ENCODE assay signal across 16 cellular contexts in genomic region chr7:5713124-5713912, GRCh38.
DNase-seq lines count a peak whose midpoint lies in the region; ATAC-seq and TF ChIP-seq lines count a peak whose summit lies in the region.
"Had no signal": no experiment of that assay in that cellular context is flagged by ENCODE, and none has a peak within 500 bp of the region (broad histone marks: within the 10 kb centered on the region; RNA-seq: fewer than 3 reads in every experiment).

No MANE protein-coding gene starts in this region.

- H3K9ac ChIP-seq in smooth muscle cell (ENCODE audit: low read depth), result no peak overlapping the region

- no peak for TF ChIP-seq CTCF in smooth muscle cell (IDR thresholded peaks at IDR 0.05; ENCODE audit: borderline replicate concordance, insufficient read depth, poor library complexity, severe bottlenecking)

- no peaks in the 10 kb centered on the region for H3K79me2 ChIP-seq in smooth muscle cell (ENCODE audit: low read depth)

- peak; percentile 45 for ATAC-seq in Right ventricle myocardium superior (ENCODE audit: poor library complexity)
- ATAC-seq in right cardiac atrium, result no peak
- peak; percentile 56 for ATAC-seq in left colon

- H3K4me2 ChIP-seq in smooth muscle cell, result no peak overlapping the region

- H3K4me3 Mint-ChIP-seq in activated naive CD8-positive, alpha-beta T cell, result no peak overlapping the region
- H3K4me3 Mint-ChIP-seq: CD4-positive, CD25-positive, alpha-beta regulatory T cell; IgD-negative memory B cell had no signal

- H3K9me3 ChIP-seq in right cardiac atrium (ENCODE audit: control insufficient read depth, low read length) (no peaks in the 10 kb centered on the region), MG63 (no peaks in the 10 kb centered on the region), smooth muscle cell (replicated peaks; ENCODE audit: low read depth) (no peaks in the 10 kb centered on the region)

- H3K27ac Mint-ChIP-seq in activated naive CD8-positive, alpha-beta T cell, result peak overlapping the region; percentile 58
- H3K27ac Mint-ChIP-seq: IgD-negative memory B cell had no signal

- peaks cover 5% of the 10 kb centered on the region for H3K4me1 Mint-ChIP-seq in activated naive CD8-positive, alpha-beta T cell (ENCODE audit: low read depth)
- H3K4me1 Mint-ChIP-seq: IgD-negative memory B cell had no signal

- H3K27me3 ChIP-seq in right cardiac atrium (ENCODE audit: control insufficient read depth, insufficient read depth) (no peaks in the 10 kb centered on the region), MG63 (no peaks in the 10 kb centered on the region), smooth muscle cell (ENCODE audit: low read depth) (no peaks in the 10 kb centered on the region)

- H2AFZ ChIP-seq in smooth muscle cell (ENCODE audit: low read depth), result no peak overlapping the region

- H4K20me1 ChIP-seq in smooth muscle cell (ENCODE audit: low read depth), result peaks cover 15% of the 10 kb centered on the region

- H3K4me3 ChIP-seq in right cardiac atrium (ENCODE audit: low read length), result no peak overlapping the region
- no peak overlapping the region for H3K4me3 ChIP-seq in MG63
- H3K4me3 ChIP-seq in smooth muscle cell, result no peak overlapping the region

- no peaks in the 10 kb centered on the region for H3K9me3 Mint-ChIP-seq in activated naive CD8-positive, alpha-beta T cell (ENCODE audit: low read depth)
- H3K9me3 Mint-ChIP-seq: CD4-positive, CD25-positive, alpha-beta regulatory T cell; IgD-negative memory B cell had no signal

- H3K4me1 ChIP-seq in right cardiac atrium (ENCODE audit: control insufficient read depth, insufficient read depth, low read length), result no peaks in the 10 kb centered on the region
- no peaks in the 10 kb centered on the region for H3K4me1 ChIP-seq in smooth muscle cell (ENCODE audit: low read depth)

- no peak overlapping the region for H3K27ac ChIP-seq in right cardiac atrium (ENCODE audit: low read length)
- no peak overlapping the region for H3K27ac ChIP-seq in smooth muscle cell (ENCODE audit: low read depth)
- H3K27ac ChIP-seq: RWPE1 had no signal

- peaks cover 85% of the 10 kb centered on the region for H3K36me3 ChIP-seq in MG63
- H3K36me3 ChIP-seq in smooth muscle cell (ENCODE audit: low read depth), result peaks cover 11% of the 10 kb centered on the region

- DNase-seq in Right ventricle myocardium superior, result no peak
- DNase-seq in right cardiac atrium, result no peak
- DNase-seq in left colon, result no peak
- DNase-seq in T-helper 9 cell, result no peak
- no peak for DNase-seq in MG63
- DNase-seq in smooth muscle cell (lab: John Stamatoyannopoulos, UW; ENCODE audit: unreplicated experiment), result no peak
- DNase-seq: CD4-positive, CD25-positive, alpha-beta regulatory T cell; DND-41; GDM1; GOT3; NCI-H146; NCI-H2081 treated with DMSO at 0.1 percent for 48 hours; NCI-H526 treated with DMSO at 0.1 percent for 48 hours had no signal

- H3K36me3 Mint-ChIP-seq in activated naive CD8-positive, alpha-beta T cell, result peaks cover 3% of the 10 kb centered on the region

- WGBS in right cardiac atrium, result 40% methylated on average over 3 of the region's 3 CpGs
- WGBS in smooth muscle cell (ENCODE audit: low lambda C conversion rate), result 53% methylated on average over 3 of the region's 3 CpGs

- intact Hi-C loops in Right ventricle myocardium superior (cut with DNase I) (loop anchor here (10.0 kb wide), 1 partner anchor 879 kb away; no protein-coding TSS in a partner anchor), right cardiac atrium (cut with DNase I) (no loop called here), left colon (cut with DNase I, micrococcal nuclease) (no loop called here)

- no peaks in the 10 kb centered on the region for H3K27me3 Mint-ChIP-seq in activated naive CD8-positive, alpha-beta T cell
- H3K27me3 Mint-ChIP-seq: CD4-positive, CD25-positive, alpha-beta regulatory T cell; IgD-negative memory B cell had no signal

- peaks cover 3% of the 10 kb centered on the region for H3F3A ChIP-seq in smooth muscle cell (ENCODE audit: low read depth)

Comparison
In these comparisons a context has a peak if more than half of its experiments do, and no peak if none do; other contexts are left out.
1. ATAC-seq: peak in Right ventricle myocardium superior (single experiment) and left colon (single experiment); none in right cardiac atrium (0 of 2).